Comparison of ENCODE assay signal across 8 cellular contexts in genomic region chr19:18414504-18415176, GRCh38. TPM values are rescaled to one million over a fixed set of nuclear protein-coding genes. Genes with fewer than 3 reads are reported as not detected.
DNase-seq lines count a peak whose midpoint lies in the region; ATAC-seq, FAIRE-seq and TF ChIP-seq lines count a peak whose summit lies in the region.

No MANE protein-coding gene starts in this region.

- no peak overlapping the region for H3K18ac ChIP-seq in H1 (ENCODE audit: extremely low read depth, low read length)

- 73% methylated on average over 11 of the region's 11 CpGs; no CpG with 5 or more reads in 1 of the 2 experiments for WGBS in H1 (ENCODE audit: extremely low coverage in 1 of 2, insufficient coverage in 1 of 2, insufficient read length in 1 of 2, insufficient replicate concordance in 2 of 2, low coverage in 1 of 2, low lambda C conversion rate in 2 of 2, missing lambda C conversion rate in 1 of 2), 2 experiments

- H3K27ac ChIP-seq in H1 (ENCODE audit: low read depth, low read length): no peak overlapping the region

- TF ChIP-seq POLR2A in H1 (IDR thresholded peaks at IDR 0.05; ENCODE audit: control extremely low read depth in 1 of 2, low read depth in 2 of 2, low read length in 2 of 2): no peak

- H2BK12ac ChIP-seq in H1 (ENCODE audit: low read depth, low read length): peak overlapping the region; percentile 75; the same call in 1 of the 2 replicates

- H3K4ac ChIP-seq in H1 (replicated peaks; ENCODE audit: insufficient read length, low read depth, low read length): no peak overlapping the region

- peaks cover 0 to 2% of the 10 kb centered on the region in 2 experiments for H4K20me1 ChIP-seq in H1 (replicated peaks in 1 of 2; ENCODE audit: control insufficient read depth in 1 of 2, insufficient read depth in 2 of 2, low read length in 2 of 2)

- no peak overlapping the region for H2AFZ ChIP-seq in H1 (ENCODE audit: low read length)

- no peak overlapping the region for H4K5ac ChIP-seq in H1 (ENCODE audit: insufficient read length, low read depth, low read length)

- no peak overlapping the region for H3K14ac ChIP-seq in H1 (ENCODE audit: insufficient read length)

- CTCF ChIA-PET in H1 (lab: Charles Lee; ENCODE audit: partially characterized antibody): interaction anchor here (0.6 to 11.0 kb wide), 14 partner anchors 16 to 901 kb away, joined by 3 to 177 read pairs (median 14); partner anchors contain the start of genes GDF15, IQCN, LRRC25 and PGPEP1

- no peak overlapping the region for H2AK5ac ChIP-seq in H1 (ENCODE audit: low read depth, low read length)

- peak; percentile 66 for DNase-seq in GM12865 (ENCODE audit: low read depth)
- DNase-seq in NCI-H748 (lab: John Stamatoyannopoulos, UW; ENCODE audit: unreplicated experiment): peak; percentile 80
- DNase-seq in H1 (ENCODE audit: low read depth in 1 of 2, low spot score in 2 of 2): no peak
- peak; percentile 60 for DNase-seq in retina
- no peak for DNase-seq in stimulated activated CD4-positive, alpha-beta T cell treated with anti-CD3 and anti-CD28 coated beads, Interleukin-12 subunit alpha, Interleukin-12 subunit beta, amount 100 ng/mL, for 4 hours
- DNase-seq in medulla oblongata (ENCODE audit: extremely low spot score): no peak
- no peak for DNase-seq in NCI-H2081 treated with DMSO at 0.1 percent for 48 hours (lab: John Stamatoyannopoulos, UW)

- no peak overlapping the region for H3K9ac ChIP-seq in H1 (replicated peaks in 1 of 4; ENCODE audit: extremely low read depth in 1 of 4, low read depth in 3 of 4, low read length in 3 of 4)

- TF ChIP-seq CTCF in GM12865 (IDR thresholded peaks at IDR 0.05; ENCODE audit: insufficient read depth, low read depth, low read length, missing control alignments) (no peak), H1 (IDR thresholded peaks at IDR 0.05; ENCODE audit: control extremely low read depth in 1 of 3, insufficient read depth in 1 of 3, low read depth in 1 of 3, low read length in 3 of 3) (no peak)

- no peak for TF ChIP-seq RAD21 in H1 (IDR thresholded peaks at IDR 0.05 in 1 of 2, conservative IDR thresholded peaks at IDR 0.05 in 1 of 2; ENCODE audit: low read depth in 2 of 2, low read length in 2 of 2)

- FAIRE-seq in H1 (lab: Jason Lieb, UNC): no peak

- H2BK120ac ChIP-seq in H1 (replicated peaks; ENCODE audit: low read depth, low read length): no peak overlapping the region

- H3K56ac ChIP-seq in H1 (replicated peaks; ENCODE audit: insufficient read length, low read depth, low read length): no peak overlapping the region

- H3K79me2 ChIP-seq in H1 (ENCODE audit: control insufficient read depth in 1 of 2, insufficient read depth in 2 of 2, low read length in 2 of 2): no peaks in the 10 kb centered on the region

- no peak overlapping the region for H3K4me2 ChIP-seq in H1 (ENCODE audit: insufficient read depth in 1 of 2, low read depth in 2 of 2, low read length in 2 of 2)

- H3K4me1 ChIP-seq in H1 (replicated peaks in 1 of 4; ENCODE audit: control insufficient read depth in 3 of 4, insufficient read depth in 4 of 4, low read length in 3 of 4): peaks cover 0 to 20% (median 17%) of the 10 kb centered on the region in 4 experiments; a peak in 6 of 7 replicates

- H3K9me3 ChIP-seq in H1 (ENCODE audit: insufficient read depth in 2 of 2, low read depth in 1 of 2, low read length in 1 of 2): no peaks in the 10 kb centered on the region

- H2BK20ac ChIP-seq in H1 (ENCODE audit: low read length): peak overlapping the region; percentile 48; the same call in 1 of the 2 replicates

- no peak overlapping the region for H4K8ac ChIP-seq in H1 (ENCODE audit: extremely low read depth, insufficient read depth, low read length)

- H3K27me3 ChIP-seq in H1 (replicated peaks in 1 of 4; ENCODE audit: control insufficient read depth in 3 of 4, extremely low read depth in 1 of 4, insufficient read depth in 3 of 4, low read length in 3 of 4): peaks cover 5 to 19% (median 15%) of the 10 kb centered on the region in 4 experiments

- H3K4me3 ChIP-seq in GM12865 (ENCODE audit: low read depth, low read length) (no peak overlapping the region), H1 (ENCODE audit: extremely low read depth in 1 of 4, insufficient read depth in 2 of 4, low read depth in 3 of 4, low read length in 4 of 4) (no peak overlapping the region)

- H2BK15ac ChIP-seq in H1 (ENCODE audit: low read length): peak overlapping the region; percentile 46; the same call in 1 of the 2 replicates

- H3K36me3 ChIP-seq in H1 (ENCODE audit: control insufficient read depth in 2 of 4, insufficient read depth in 4 of 4, low read length in 3 of 4): no peaks in the 10 kb centered on the region

- no peak overlapping the region for H3K23ac ChIP-seq in H1 (ENCODE audit: insufficient read length)

- POLR2A ChIA-PET in H1 (lab: Charles Lee; ENCODE audit: partially characterized antibody): interaction anchor here (0.6 to 2.0 kb wide), 8 partner anchors 13 to 133 kb away, joined by 3 to 8 read pairs (median 5); partner anchors contain the start of genes JUND and PGPEP1

- H2BK5ac ChIP-seq in H1 (ENCODE audit: low read depth, low read length): no peak overlapping the region

- H4K91ac ChIP-seq in H1 (replicated peaks; ENCODE audit: insufficient read length, low read length): no peak overlapping the region

- no peak for ATAC-seq in GM21526 (IDR thresholded peaks at IDR 0.05; ENCODE audit: low FRiP score, unreplicated experiment)

- peaks cover 13% of the 10 kb centered on the region; the same call in 1 of the 2 replicates for H3K23me2 ChIP-seq in H1 (ENCODE audit: low read depth, low read length)

- H3K79me1 ChIP-seq in H1 (ENCODE audit: low read depth, low read length): no peaks in the 10 kb centered on the region

- no peak for TF ChIP-seq EP300 in H1 (IDR thresholded peaks at IDR 0.05; ENCODE audit: borderline replicate concordance in 1 of 2, low read depth in 2 of 2, low read length in 2 of 2)

TF ChIP-seq in H1, 55 proteins besides CTCF, POLR2A, EP300 and RAD21 (continues in another document):
- TF ChIP-seq EGR1 (IDR thresholded peaks at IDR 0.05; ENCODE audit: borderline replicate concordance, low read depth, low read length) (no peak), ASH2L (IDR thresholded peaks at IDR 0.05; ENCODE audit: low read length) (no peak), TBP (IDR thresholded peaks at IDR 0.05; ENCODE audit: low read depth, low read length) (no peak), ATF2 (IDR thresholded peaks at IDR 0.05; ENCODE audit: low read length) (no peak), SP1 (IDR thresholded peaks at IDR 0.05; ENCODE audit: low read depth, low read length) (no peak), HDAC2 (IDR thresholded peaks at IDR 0.05; ENCODE audit: borderline replicate concordance in 1 of 2, low read depth in 2 of 2, low read length in 2 of 2) (no peak)

RNA-seq across cellular contexts. Expression of gene SSBP4, which starts 4.6 kb away (rescaled TPM):
- total RNA-seq in H1 (2021; fragmentation: NEBNext Ultra II Directional; extraction: Animal tissue kit (Norgen Biotek cat#: 25700)): 26.4 and 30.5 TPM in 2 replicates
- polyA plus RNA-seq in H1 (2011; rRNA removed): 33.7 and 51.3 TPM in 2 replicates
- polyA plus RNA-seq in H1 (2011; cell fraction: cytosol; rRNA removed): 28.5 TPM
- 60.9 TPM for polyA plus RNA-seq in H1 (2011; cell fraction: nucleus; rRNA removed)
- polyA plus RNA-seq in H1 (2012, experiment 1 of 2): 11.5 to 29.1 TPM (median 22.0 TPM) in 4 replicates
- 26.6 TPM for polyA plus RNA-seq in H1 (2012, experiment 2 of 2)
- polyA plus RNA-seq in H1 (2013, experiment 1 of 2): 40.7 TPM
- 42.3 TPM for polyA plus RNA-seq in H1 (2013, experiment 2 of 2)
- 1.9 and 3.2 TPM in 2 replicates for polyA minus RNA-seq in H1 (2011; rRNA and poly(A)+ RNA removed)
- 25.3 TPM for polyA minus RNA-seq in H1 (2011; cell fraction: cytosol; rRNA and poly(A)+ RNA removed)
- polyA minus RNA-seq in H1 (2011; cell fraction: nucleus; rRNA and poly(A)+ RNA removed): 21.7 TPM

RNA-seq across cellular contexts. Expression of gene LRRC25, which starts 17.2 kb away (rescaled TPM):
- 0.20 and 0.23 TPM in 2 replicates for total RNA-seq in H1 (2021; fragmentation: NEBNext Ultra II Directional; extraction: Animal tissue kit (Norgen Biotek cat#: 25700))
- 0.31 and 0.41 TPM in 2 replicates for polyA plus RNA-seq in H1 (2011; rRNA removed)
- 0.35 TPM for polyA plus RNA-seq in H1 (2011; cell fraction: cytosol; rRNA removed)
- 0.30 TPM for polyA plus RNA-seq in H1 (2011; cell fraction: nucleus; rRNA removed)
- 0.09 to 0.29 TPM (median 0.19 TPM) in 3 of 4 replicates, not detected in the other for polyA plus RNA-seq in H1 (2012, experiment 1 of 2)
- polyA plus RNA-seq in H1 (2012, experiment 2 of 2): 0.16 TPM
- polyA plus RNA-seq in H1 (2013, experiment 1 of 2): 0.14 TPM
- polyA plus RNA-seq in H1 (2013, experiment 2 of 2): 0.13 TPM
- 0.35 and 0.46 TPM in 2 replicates for polyA minus RNA-seq in H1 (2011; rRNA and poly(A)+ RNA removed)
- not detected for polyA minus RNA-seq in H1 (2011; cell fraction: cytosol; rRNA and poly(A)+ RNA removed)
- polyA minus RNA-seq in H1 (2011; cell fraction: nucleus; rRNA and poly(A)+ RNA removed): not detected

RNA-seq across cellular contexts. Expression of gene ISYNA1, which starts 23.3 kb away (rescaled TPM):
- total RNA-seq in H1 (2021; fragmentation: NEBNext Ultra II Directional; extraction: Animal tissue kit (Norgen Biotek cat#: 25700)): 207 and 215 TPM in 2 replicates
- 264 and 330 TPM in 2 replicates for polyA plus RNA-seq in H1 (2011; rRNA removed)
- 164 TPM for polyA plus RNA-seq in H1 (2011; cell fraction: cytosol; rRNA removed)
- 558 TPM for polyA plus RNA-seq in H1 (2011; cell fraction: nucleus; rRNA removed)
- polyA plus RNA-seq in H1 (2012, experiment 1 of 2): 147 to 255 TPM (median 231 TPM) in 4 replicates
- 269 TPM for polyA plus RNA-seq in H1 (2012, experiment 2 of 2)
- polyA plus RNA-seq in H1 (2013, experiment 1 of 2): 172 TPM
- 158 TPM for polyA plus RNA-seq in H1 (2013, experiment 2 of 2)
- polyA minus RNA-seq in H1 (2011; rRNA and poly(A)+ RNA removed): 67.7 and 79.7 TPM in 2 replicates
- 153 TPM for polyA minus RNA-seq in H1 (2011; cell fraction: cytosol; rRNA and poly(A)+ RNA removed)
- polyA minus RNA-seq in H1 (2011; cell fraction: nucleus; rRNA and poly(A)+ RNA removed): 97.1 TPM

RNA-seq across cellular contexts. Expression of gene GDF15, which starts 28.7 kb away (rescaled TPM):
- 4.1 and 5.0 TPM in 2 replicates for total RNA-seq in H1 (2021; fragmentation: NEBNext Ultra II Directional; extraction: Animal tissue kit (Norgen Biotek cat#: 25700))
- polyA plus RNA-seq in H1 (2011; rRNA removed): 8.5 and 18.8 TPM in 2 replicates
- polyA plus RNA-seq in H1 (2011; cell fraction: cytosol; rRNA removed): 8.2 TPM
- polyA plus RNA-seq in H1 (2011; cell fraction: nucleus; rRNA removed): 17.2 TPM
- polyA plus RNA-seq in H1 (2012, experiment 1 of 2): 4.9 to 6.1 TPM (median 5.6 TPM) in 4 replicates
- 5.5 TPM for polyA plus RNA-seq in H1 (2012, experiment 2 of 2)
- polyA plus RNA-seq in H1 (2013, experiment 1 of 2): 11.8 TPM
- 14.4 TPM for polyA plus RNA-seq in H1 (2013, experiment 2 of 2)
- 1.1 and 2.9 TPM in 2 replicates for polyA minus RNA-seq in H1 (2011; rRNA and poly(A)+ RNA removed)
- polyA minus RNA-seq in H1 (2011; cell fraction: cytosol; rRNA and poly(A)+ RNA removed): 6.8 TPM
- 9.7 TPM for polyA minus RNA-seq in H1 (2011; cell fraction: nucleus; rRNA and poly(A)+ RNA removed)

Comparison
In these comparisons a context has a peak if more than half of its experiments do, and no peak if none do; other contexts are left out.
1. DNase-seq: peak in GM12865 (single experiment), NCI-H748 (single experiment) and retina (single experiment); none in H1 (0 of 2), stimulated activated CD4-positive, alpha-beta T cell treated with anti-CD3 and anti-CD28 coated beads, Interleukin-12 subunit alpha, Interleukin-12 subunit beta, amount 100 ng/mL, for 4 hours (single experiment), medulla oblongata (single experiment) and NCI-H2081 treated with DMSO at 0.1 percent for 48 hours (single experiment).